In genomic region chr5:138354926-138355378, GRCh38 we compare ENCODE assay signal across 8 cellular contexts. TPM values are rescaled to one million over a fixed set of nuclear protein-coding genes. Genes with fewer than 3 reads are reported as not detected.
DNase-seq lines count a peak whose midpoint lies in the region; ATAC-seq, FAIRE-seq and TF ChIP-seq lines count a peak whose summit lies in the region.

No MANE protein-coding gene starts in this region.

- peak overlapping the region in 1 of 2 donors; percentile 95 for H3K27ac ChIP-seq in uterus

- H3K9me3 Mint-ChIP-seq in T-helper 1 cell treated with Interleukin-12 subunit alpha and Interleukin-12 subunit beta and Interleukin-4 antibody, amounts not matched to agents 30 μg/mL and 1 μg/mL, for 36 hours, result peaks cover 13% of the 10 kb centered on the region

- peak; percentile 57 for FAIRE-seq in HTR-8/SVneo (lab: Jason Lieb, UNC)

- intact Hi-C loops in uterus (cut with DNase I; ENCODE audit: low total_unique reads), result no loop called here

- H3K4me3 ChIP-seq in cardiac fibroblast (replicated peaks in 1 of 2; ENCODE audit: low read depth in 2 of 2, low read length in 2 of 2) (peak overlapping the region in 1 of 2 donors; percentile 87), uterus (peak overlapping the region in 1 of 2 donors; percentile 93)

- TF ChIP-seq CTCF in cardiac fibroblast (IDR thresholded peaks at IDR 0.05; ENCODE audit: low read depth, low read length), result no peak
- TF ChIP-seq CTCF in uterus (IDR thresholded peaks at IDR 0.05), result no peak

- H3K4me1 ChIP-seq in uterus, result peaks cover 7 to 17% of the 10 kb centered on the region in 2 donors

- H3K27ac Mint-ChIP-seq in T-helper 1 cell treated with Interleukin-12 subunit alpha and Interleukin-12 subunit beta and Interleukin-4 antibody, amounts not matched to agents 30 μg/mL and 1 μg/mL, for 36 hours, result peak overlapping the region; percentile 93

- H3K4me3 Mint-ChIP-seq in T-helper 1 cell treated with Interleukin-12 subunit alpha and Interleukin-12 subunit beta and Interleukin-4 antibody, amounts not matched to agents 30 μg/mL and 1 μg/mL, for 36 hours, result peak overlapping the region; percentile 96

- peaks cover 36% of the 10 kb centered on the region for H3K4me1 Mint-ChIP-seq in T-helper 1 cell treated with Interleukin-12 subunit alpha and Interleukin-12 subunit beta and Interleukin-4 antibody, amounts not matched to agents 30 μg/mL and 1 μg/mL, for 36 hours (ENCODE audit: low read depth)

- no peaks in the 10 kb centered on the region for H3K27me3 Mint-ChIP-seq in T-helper 1 cell treated with Interleukin-12 subunit alpha and Interleukin-12 subunit beta and Interleukin-4 antibody, amounts not matched to agents 30 μg/mL and 1 μg/mL, for 36 hours (ENCODE audit: low read depth)

- H3K36me3 Mint-ChIP-seq in T-helper 1 cell treated with Interleukin-12 subunit alpha and Interleukin-12 subunit beta and Interleukin-4 antibody, amounts not matched to agents 30 μg/mL and 1 μg/mL, for 36 hours (ENCODE audit: low read depth), result peaks cover 18% of the 10 kb centered on the region

- no peaks in the 10 kb centered on the region for H3K9me3 ChIP-seq in uterus

- peak; percentile 48 for ATAC-seq in GM18868 (IDR thresholded peaks at IDR 0.05; ENCODE audit: unreplicated experiment)

- no peaks in the 10 kb centered on the region for H3K36me3 ChIP-seq in uterus

- no peak for TF ChIP-seq POLR2A in uterus (IDR thresholded peaks at IDR 0.05)

- DNase-seq in AG08395 (ENCODE audit: low spot score) (peak; percentile 87), HTR-8/SVneo (ENCODE audit: insufficient read length, low spot score) (peak; percentile 80), cardiac fibroblast (ENCODE audit: low read depth in 2 of 2) (peak; percentile 83 to 90), left kidney (ENCODE audit: low read depth, low spot score) (peak; percentile 80), uterus (no peak)
- DNase-seq in stimulated activated CD8-positive, alpha-beta memory T cell treated with anti-CD3 and anti-CD28 coated beads, Interleukin-4, amount 100 ng/mL, for 24 hours (ENCODE audit: low read depth), result peak; percentile 23

- H3K27me3 ChIP-seq in uterus, result no peaks in the 10 kb centered on the region

RNA-seq across cellular contexts. Expression of gene KDM3B, which starts 2.5 kb away (rescaled TPM):
- total RNA-seq in uterus, result 10 to 100 TPM; 21.8 to 96.4 (median 51.5) TPM

RNA-seq across cellular contexts. Expression of gene FAM53C, which starts 16.9 kb away (rescaled TPM):
- 10 to 100 TPM; 20.0 to 54.4 (median 26.4) TPM for total RNA-seq in uterus

RNA-seq across cellular contexts. Expression of gene CDC25C, which starts 23.3 kb away (rescaled TPM):
- 1 to 10 TPM in 1 of 4 donors, not detected in 3; 4.6 TPM for total RNA-seq in uterus

Comparison
In these comparisons a context has a peak if more than half of its experiments do, and no peak if none do; other contexts are left out.
1. DNase-seq: peak in AG08395 (single experiment), HTR-8/SVneo (single experiment), cardiac fibroblast (2 of 2), left kidney (single experiment) and stimulated activated CD8-positive, alpha-beta memory T cell treated with anti-CD3 and anti-CD28 coated beads, Interleukin-4, amount 100 ng/mL, for 24 hours (single experiment); none in uterus (0 of 2).